In genomic region chr9:124658165-124659017, GRCh38 we compare ENCODE assay signal across 8 cellular contexts.
DNase-seq lines count a peak whose midpoint lies in the region; ATAC-seq and TF ChIP-seq lines count a peak whose summit lies in the region.

No MANE protein-coding gene starts in this region.

- peak overlapping the region; percentile 91 to 96 for H3K4me3 Mint-ChIP-seq in stimulated activated naive B cell treated with anti-CD40 and anti-IgM and Interleukin-4, amounts not matched to agents 10 μg/mL and 1 μg/mL and 100 μg/mL, for 72 hours

- no peaks in the 10 kb centered on the region for H3K9me3 ChIP-seq in BE2C
- H3K9me3 ChIP-seq in esophagus (ENCODE audit: control insufficient read depth in 2 of 2, insufficient read depth in 1 of 2, low read depth in 1 of 2, low read length in 1 of 2) = no peaks in the 10 kb centered on the region
- no peaks in the 10 kb centered on the region for H3K9me3 ChIP-seq in mononuclear cell (ENCODE audit: low read depth, low read length)

- no peaks in the 10 kb centered on the region for H3K27me3 Mint-ChIP-seq in stimulated activated naive B cell treated with anti-CD40 and anti-IgM and Interleukin-4, amounts not matched to agents 10 μg/mL and 1 μg/mL and 100 μg/mL, for 72 hours

- H3K36me3 Mint-ChIP-seq in stimulated activated naive B cell treated with anti-CD40 and anti-IgM and Interleukin-4, amounts not matched to agents 10 μg/mL and 1 μg/mL and 100 μg/mL, for 72 hours = no peaks in the 10 kb centered on the region

- peak overlapping the region; percentile 49 to 72 for H3K27ac ChIP-seq in esophagus (ENCODE audit: low read depth in 2 of 2, low read length in 1 of 2)

- ATAC-seq in GM18909 (IDR thresholded peaks at IDR 0.05; ENCODE audit: poor library complexity, unreplicated experiment) = peak; percentile 84
- ATAC-seq in HG03196 (IDR thresholded peaks at IDR 0.05; ENCODE audit: unreplicated experiment) = peak; percentile 86
- ATAC-seq in stimulated activated naive B cell treated with anti-CD40 and anti-IgM and Interleukin-4, amounts not matched to agents 10 μg/mL and 1 μg/mL and 100 μg/mL, for 72 hours (replicated peaks) = peak; percentile 96

- H3K36me3 ChIP-seq in BE2C = no peaks in the 10 kb centered on the region
- no peaks in the 10 kb centered on the region for H3K36me3 ChIP-seq in esophagus (ENCODE audit: control insufficient read depth in 2 of 2, insufficient read depth in 2 of 2, low read length in 1 of 2)

- DNase-seq in BE2C = peak; percentile 89
- peak; percentile 82 for DNase-seq in NCI-H2227 treated with DMSO at 0.1 percent for 48 hours (lab: John Stamatoyannopoulos, UW)
- peak; percentile 61 for DNase-seq in activated CD8-positive, alpha-beta memory T cell treated with anti-CD3 and anti-CD28 coated beads for 24 hours
- peak; percentile 47 for DNase-seq in stimulated activated naive B cell treated with anti-CD40 and anti-IgM and Interleukin-4, amounts not matched to agents 10 μg/mL and 1 μg/mL and 100 μg/mL, for 72 hours

- peak overlapping the region; percentile 89 for H3K4me3 ChIP-seq in BE2C (ENCODE audit: low read depth, low read length)
- H3K4me3 ChIP-seq in esophagus (ENCODE audit: low read depth in 1 of 2, low read length in 2 of 2) = peak overlapping the region in 1 of 2 donors; percentile 53
- peak overlapping the region; percentile 52 for H3K4me3 ChIP-seq in mononuclear cell (ENCODE audit: low read length)

- TF ChIP-seq CTCF in BE2C (IDR thresholded peaks at IDR 0.05; ENCODE audit: low read depth, low read length) = no peak

- peak overlapping the region; percentile 89 for H3K27ac Mint-ChIP-seq in stimulated activated naive B cell treated with anti-CD40 and anti-IgM and Interleukin-4, amounts not matched to agents 10 μg/mL and 1 μg/mL and 100 μg/mL, for 72 hours

- H3K9me3 Mint-ChIP-seq in stimulated activated naive B cell treated with anti-CD40 and anti-IgM and Interleukin-4, amounts not matched to agents 10 μg/mL and 1 μg/mL and 100 μg/mL, for 72 hours = no peaks in the 10 kb centered on the region

- WGBS in esophagus, 2 donors = 4% methylated on average over 14 of the region's 14 CpGs

- peaks cover 11 to 32% of the 10 kb centered on the region in 2 donors for H3K4me1 Mint-ChIP-seq in stimulated activated naive B cell treated with anti-CD40 and anti-IgM and Interleukin-4, amounts not matched to agents 10 μg/mL and 1 μg/mL and 100 μg/mL, for 72 hours

- no peaks in the 10 kb centered on the region for H3K27me3 ChIP-seq in BE2C
- no peaks in the 10 kb centered on the region for H3K27me3 ChIP-seq in esophagus (ENCODE audit: control insufficient read depth in 1 of 2, insufficient read depth in 2 of 2, low read length in 2 of 2)
- H3K27me3 ChIP-seq in mononuclear cell (ENCODE audit: insufficient read depth, low read length) = no peaks in the 10 kb centered on the region

- H3K4me1 ChIP-seq in BE2C = peaks cover 14% of the 10 kb centered on the region
- no peaks in the 10 kb centered on the region for H3K4me1 ChIP-seq in esophagus (ENCODE audit: control insufficient read depth in 2 of 2, insufficient read depth in 2 of 2, low read length in 1 of 2)
- peaks cover 29% of the 10 kb centered on the region for H3K4me1 ChIP-seq in mononuclear cell (ENCODE audit: insufficient read depth, low read length)
